In the genomic region with DNA sequence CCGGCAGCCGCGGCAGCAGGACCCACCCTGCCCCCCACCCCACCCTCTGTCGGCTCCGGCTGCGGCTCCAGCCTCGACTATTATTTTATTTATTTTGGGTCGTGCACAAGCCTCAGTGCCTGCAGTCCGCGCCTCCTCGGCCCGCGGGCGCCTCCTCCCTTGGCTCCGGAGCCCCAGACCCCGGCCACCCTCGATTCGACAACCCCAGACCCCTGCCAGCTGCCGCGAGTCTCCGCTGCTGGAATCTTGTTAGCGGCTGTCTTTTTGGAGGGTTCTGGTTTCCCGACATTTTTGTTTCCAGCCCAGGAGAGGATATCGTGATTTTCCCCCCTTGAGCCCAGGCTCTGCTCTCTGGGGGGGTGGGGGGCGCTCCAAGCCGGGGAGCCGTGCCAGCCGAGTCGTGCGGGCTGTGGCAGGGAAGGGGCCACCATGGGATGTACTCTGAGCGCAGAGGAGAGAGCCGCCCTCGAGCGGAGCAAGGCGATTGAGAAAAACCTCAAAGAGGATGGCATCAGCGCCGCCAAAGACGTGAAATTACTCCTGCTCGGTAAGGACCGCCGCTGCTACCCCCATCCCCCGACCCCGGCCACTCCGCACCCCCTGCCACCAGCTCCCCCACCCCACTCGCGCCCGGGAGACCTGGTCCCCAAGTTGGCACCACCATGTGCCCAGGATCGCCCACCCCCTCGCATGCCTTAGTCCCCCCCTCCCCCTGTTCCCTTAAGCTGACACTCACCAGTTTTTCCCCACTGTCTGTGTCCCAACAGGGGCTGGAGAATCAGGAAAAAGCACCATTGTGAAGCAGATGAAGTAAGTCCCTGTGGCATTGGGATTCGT, we compare ENCODE assay signal across 8 cellular contexts. TPM values are rescaled to one million over a fixed set of nuclear protein-coding genes. Genes with fewer than 3 reads are reported as not detected.
DNase-seq lines count a peak whose midpoint lies in the region; ATAC-seq and TF ChIP-seq lines count a peak whose summit lies in the region.

No MANE protein-coding gene starts in this region.

- no peak overlapping the region for H3K27ac ChIP-seq in BLaER1 treated with 17β-estradiol and CSF1 and Interleukin-3, amounts not matched to agents 10 nM and 100 nM
- no peak overlapping the region for H3K27ac ChIP-seq in effector memory CD4-positive, alpha-beta T cell (ENCODE audit: insufficient read depth, low read length, poor library complexity, severe bottlenecking)
- no peak overlapping the region for H3K27ac ChIP-seq in osteoblast (ENCODE audit: low read depth, low read length)

- DNase-seq in NCI-H1092 (lab: John Stamatoyannopoulos, UW) (peak; percentile 20), osteoblast (ENCODE audit: insufficient read length, low spot score, missing footprints) (peak; percentile 75), MV-4-11 (lab: John Stamatoyannopoulos, UW) (no peak), KG1 (lab: John Stamatoyannopoulos, UW) (no peak)
- DNase-seq in effector memory CD4-positive, alpha-beta T cell: no peak

- H3K9me3 ChIP-seq in BLaER1 treated with 17β-estradiol and CSF1 and Interleukin-3, amounts not matched to agents 10 nM and 100 nM (replicated peaks in 1 of 11): no peaks in the 10 kb centered on the region
- H3K9me3 ChIP-seq in effector memory CD4-positive, alpha-beta T cell (ENCODE audit: control insufficient read depth, low read length): no peaks in the 10 kb centered on the region
- no peaks in the 10 kb centered on the region for H3K9me3 ChIP-seq in osteoblast (ENCODE audit: low read depth, low read length)

- peak overlapping the region; percentile 86 to 96 (median 91) for H3K4me2 ChIP-seq in BLaER1 treated with 17β-estradiol and CSF1 and Interleukin-3, amounts not matched to agents 10 nM and 100 nM
- no peak overlapping the region for H3K4me2 ChIP-seq in osteoblast (ENCODE audit: insufficient read depth, low read length)

- H3K4me3 ChIP-seq in BLaER1 treated with 17β-estradiol and CSF1 and Interleukin-3, amounts not matched to agents 10 nM and 100 nM: peak overlapping the region; percentile 59 to 74 (median 67)
- H3K4me3 ChIP-seq in effector memory CD4-positive, alpha-beta T cell (ENCODE audit: insufficient read depth, low read depth, low read length, poor library complexity, severe bottlenecking): peak overlapping the region; percentile 79
- no peak overlapping the region for H3K4me3 ChIP-seq in osteoblast (ENCODE audit: insufficient read depth, low read length)

- no peaks in the 10 kb centered on the region for H3K79me2 ChIP-seq in osteoblast (ENCODE audit: insufficient read depth, low read length)

- ATAC-seq in HG02973 (IDR thresholded peaks at IDR 0.05; ENCODE audit: unreplicated experiment) (no peak), HG03095 (IDR thresholded peaks at IDR 0.05; ENCODE audit: unreplicated experiment) (no peak)

- H3K4me1 ChIP-seq in BLaER1 treated with 17β-estradiol and CSF1 and Interleukin-3, amounts not matched to agents 10 nM and 100 nM: peaks cover 13 to 23% (median 18%) of the 10 kb centered on the region in 10 experiments; a peak in 19 of 20 replicates
- H3K4me1 ChIP-seq in effector memory CD4-positive, alpha-beta T cell (ENCODE audit: control insufficient read depth, insufficient read depth, low read length, poor library complexity, severe bottlenecking): peaks cover 27% of the 10 kb centered on the region
- no peaks in the 10 kb centered on the region for H3K4me1 ChIP-seq in osteoblast (ENCODE audit: insufficient read depth, low read length)

- no peaks in the 10 kb centered on the region for H3K36me3 ChIP-seq in BLaER1 treated with 17β-estradiol and CSF1 and Interleukin-3, amounts not matched to agents 10 nM and 100 nM
- no peaks in the 10 kb centered on the region for H3K36me3 ChIP-seq in effector memory CD4-positive, alpha-beta T cell (ENCODE audit: control insufficient read depth, insufficient read depth, low read length)
- H3K36me3 ChIP-seq in osteoblast (ENCODE audit: insufficient read depth, low read length): no peaks in the 10 kb centered on the region

- peaks cover 89 to 100% (median 98%) of the 10 kb centered on the region in 11 experiments for H3K27me3 ChIP-seq in BLaER1 treated with 17β-estradiol and CSF1 and Interleukin-3, amounts not matched to agents 10 nM and 100 nM
- H3K27me3 ChIP-seq in effector memory CD4-positive, alpha-beta T cell (replicated peaks; ENCODE audit: control insufficient read depth, insufficient read depth, low read length, poor library complexity, severe bottlenecking): peaks cover 5% of the 10 kb centered on the region
- H3K27me3 ChIP-seq in osteoblast (ENCODE audit: insufficient read depth, low read length): peaks cover 63% of the 10 kb centered on the region

- H3K9ac ChIP-seq in BLaER1 treated with 17β-estradiol and CSF1 and Interleukin-3, amounts not matched to agents 10 nM and 100 nM: peak overlapping the region in 3 of 11 experiments; percentile 61 to 69 (median 62); a peak in 3 of 22 replicates

- TF ChIP-seq CTCF in osteoblast (IDR thresholded peaks at IDR 0.05; ENCODE audit: extremely low read depth, low read depth, low read length): no peak

- no peak overlapping the region for H2AFZ ChIP-seq in osteoblast (ENCODE audit: low read length)

- H4K20me1 ChIP-seq in BLaER1 treated with 17β-estradiol and CSF1 and Interleukin-3, amounts not matched to agents 10 nM and 100 nM: peaks cover 0 to 36% (median 12%) of the 10 kb centered on the region in 11 experiments; a peak in 13 of 22 replicates
- no peaks in the 10 kb centered on the region for H4K20me1 ChIP-seq in osteoblast (ENCODE audit: insufficient read depth, low read length)

RNA-seq across cellular contexts. Expression of a gene that starts 0.7 kb away (rescaled TPM):
- total RNA-seq in osteoblast: under 0.01 TPM in 1 of 2 replicates, not detected in the other

Comparison
In these comparisons a context has a peak if more than half of its experiments do, and no peak if none do; other contexts are left out.
1. DNase-seq: peak in NCI-H1092 (single experiment) and osteoblast (single experiment); none in effector memory CD4-positive, alpha-beta T cell (0 of 3), MV-4-11 (single experiment) and KG1 (single experiment).